ENCODE assay signal across 8 cellular contexts in genomic region chr19:10430505-10431253, GRCh38. TPM values are rescaled to one million over a fixed set of nuclear protein-coding genes. Genes with fewer than 3 reads are reported as not detected.
DNase-seq lines count a peak whose midpoint lies in the region; ATAC-seq and TF ChIP-seq lines count a peak whose summit lies in the region.

No MANE protein-coding gene starts in this region.

- H3K27ac ChIP-seq in endodermal cell (ENCODE audit: low read depth, low read length): no peak overlapping the region

- DNase-seq in GM12864 (ENCODE audit: low read depth) (no peak), NCI-H69 (lab: John Stamatoyannopoulos, UW) (peak; percentile 79), endodermal cell (peak; percentile 72), COLO668 (lab: John Stamatoyannopoulos, UW; ENCODE audit: unreplicated experiment) (no peak)
- no peak for DNase-seq in naive thymus-derived CD8-positive, alpha-beta T cell
- DNase-seq in activated CD8-positive, alpha-beta memory T cell treated with anti-CD3 and anti-CD28 coated beads for 24 hours: no peak

- POLR2A ChIA-PET in naive thymus-derived CD8-positive, alpha-beta T cell (lab: Charles Lee): interaction anchor here (0.7 to 1.8 kb wide), 4 partner anchors 11 to 23 kb away, joined by 3 to 7 read pairs (median 3); no protein-coding TSS in a partner anchor

- no peaks in the 10 kb centered on the region for H3K4me1 ChIP-seq in endodermal cell (ENCODE audit: control insufficient read depth, insufficient read depth, low read length)

- H3K36me3 ChIP-seq in endodermal cell (ENCODE audit: control insufficient read depth, insufficient read depth, low read length): no peaks in the 10 kb centered on the region

- peak overlapping the region; percentile 54 for H3K4me3 Mint-ChIP-seq in endodermal cell
- H3K4me3 Mint-ChIP-seq in naive thymus-derived CD8-positive, alpha-beta T cell: peak overlapping the region; percentile 78 to 90 (median 86)

- WGBS in endodermal cell (ENCODE audit: insufficient coverage in 1 of 2, insufficient read length in 1 of 2), 2 experiments: 11 to 22% methylated on average over 16 to 75 of the region's 75 CpGs

- ATAC-seq in naive thymus-derived CD8-positive, alpha-beta T cell: peak in 1 of 2 donors; percentile 9
- ATAC-seq in GM19463 (IDR thresholded peaks at IDR 0.05; ENCODE audit: unreplicated experiment): no peak
- ATAC-seq in GM19023 (IDR thresholded peaks at IDR 0.05; ENCODE audit: unreplicated experiment): no peak

- H3K27ac Mint-ChIP-seq in endodermal cell: no peak overlapping the region
- H3K27ac Mint-ChIP-seq in naive thymus-derived CD8-positive, alpha-beta T cell: peak overlapping the region in 9 of 10 donors; percentile 25 to 97 (median 88)

- no peaks in the 10 kb centered on the region for H3K9me3 ChIP-seq in endodermal cell (ENCODE audit: control insufficient read depth, low read length)

- peaks cover 84% of the 10 kb centered on the region for H3K27me3 Mint-ChIP-seq in endodermal cell (ENCODE audit: insufficient read depth)
- H3K27me3 Mint-ChIP-seq in naive thymus-derived CD8-positive, alpha-beta T cell: peaks cover 13 to 39% (median 26%) of the 10 kb centered on the region in 5 donors

- peak overlapping the region; percentile 47 for H3K4me3 ChIP-seq in GM12864 (ENCODE audit: low read depth, low read length)
- peak overlapping the region; percentile 66 for H3K4me3 ChIP-seq in endodermal cell (ENCODE audit: low read length)

- H3K27me3 ChIP-seq in endodermal cell (ENCODE audit: control insufficient read depth, insufficient read depth, low read length, poor library complexity, severe bottlenecking): peaks cover 77% of the 10 kb centered on the region

- H3K4me1 Mint-ChIP-seq in endodermal cell: peaks cover 9% of the 10 kb centered on the region
- peaks cover 27 to 68% (median 46%) of the 10 kb centered on the region in 4 donors for H3K4me1 Mint-ChIP-seq in naive thymus-derived CD8-positive, alpha-beta T cell

- TF ChIP-seq CTCF in GM12864 (IDR thresholded peaks at IDR 0.05; ENCODE audit: low read depth, low read length, missing control alignments): no peak
- no peak for TF ChIP-seq CTCF in endodermal cell (conservative IDR thresholded peaks at IDR 0.05)

- no peaks in the 10 kb centered on the region for H3K36me3 Mint-ChIP-seq in endodermal cell (ENCODE audit: low read depth)
- peaks cover 0 to 2% (median 0%) of the 10 kb centered on the region in 3 donors for H3K36me3 Mint-ChIP-seq in naive thymus-derived CD8-positive, alpha-beta T cell

- no peak overlapping the region for H3K9ac ChIP-seq in endodermal cell (ENCODE audit: extremely low read depth, low read length, poor library complexity, severe bottlenecking)

- no peaks in the 10 kb centered on the region for H3K9me3 Mint-ChIP-seq in endodermal cell
- peaks cover 0 to 2% (median 0%) of the 10 kb centered on the region in 9 donors for H3K9me3 Mint-ChIP-seq in naive thymus-derived CD8-positive, alpha-beta T cell

RNA-seq across cellular contexts. Expression of gene PDE4A, which starts 10.3 kb away (rescaled TPM):
- total RNA-seq in endodermal cell: 1 to 10 TPM; 1.7 to 2.6 TPM
- polyA plus RNA-seq in endodermal cell (2013, experiment 1 of 2): 2.0 TPM
- polyA plus RNA-seq in endodermal cell (2013, experiment 2 of 2): 1.7 TPM
- under 1 TPM; 0.88 to 0.99 TPM for total RNA-seq in naive thymus-derived CD8-positive, alpha-beta T cell
- polyA plus RNA-seq in naive thymus-derived CD8-positive, alpha-beta T cell: 1 to 10 TPM in 2 of 3 donors, under 1 TPM in 1; 0.33 to 2.5 (median 1.9) TPM

RNA-seq across cellular contexts. Expression of gene CDC37, which starts 27.3 kb away (rescaled TPM):
- total RNA-seq in endodermal cell: 100 to 1,000 TPM; 148 to 172 TPM
- 160 TPM for polyA plus RNA-seq in endodermal cell (2013, experiment 1 of 2)
- 155 TPM for polyA plus RNA-seq in endodermal cell (2013, experiment 2 of 2)
- 100 to 1,000 TPM; 155 to 158 TPM for total RNA-seq in naive thymus-derived CD8-positive, alpha-beta T cell
- polyA plus RNA-seq in naive thymus-derived CD8-positive, alpha-beta T cell: 10 to 100 TPM; 63.2 to 81.1 (median 65.6) TPM

RNA-seq across cellular contexts. Expression of gene TYK2, which starts 50.3 kb away (rescaled TPM):
- total RNA-seq in endodermal cell: 10 to 100 TPM; 63.5 to 65.8 TPM
- 62.4 TPM for polyA plus RNA-seq in endodermal cell (2013, experiment 1 of 2)
- polyA plus RNA-seq in endodermal cell (2013, experiment 2 of 2): 59.1 TPM
- total RNA-seq in naive thymus-derived CD8-positive, alpha-beta T cell: 100 to 1,000 TPM; 313 to 319 TPM
- 10 to 100 TPM; 33.4 to 50.3 (median 43.9) TPM for polyA plus RNA-seq in naive thymus-derived CD8-positive, alpha-beta T cell

Comparison
In these comparisons a context has a peak if more than half of its experiments do, and no peak if none do; other contexts are left out.
1. DNase-seq: peak in NCI-H69 (single experiment) and endodermal cell (single experiment); none in GM12864 (single experiment), naive thymus-derived CD8-positive, alpha-beta T cell (0 of 10), activated CD8-positive, alpha-beta memory T cell treated with anti-CD3 and anti-CD28 coated beads for 24 hours (single experiment) and COLO668 (single experiment).
2. RNA of gene TYK2, which starts 50.3 kb away (total RNA-seq): 313 to 319 TPM in naive thymus-derived CD8-positive, alpha-beta T cell; 63.5 to 65.8 TPM in endodermal cell; every median in the first group is over 4 times any median in the second.